9 cellular contexts compared by ENCODE assay signal in the genomic region with DNA sequence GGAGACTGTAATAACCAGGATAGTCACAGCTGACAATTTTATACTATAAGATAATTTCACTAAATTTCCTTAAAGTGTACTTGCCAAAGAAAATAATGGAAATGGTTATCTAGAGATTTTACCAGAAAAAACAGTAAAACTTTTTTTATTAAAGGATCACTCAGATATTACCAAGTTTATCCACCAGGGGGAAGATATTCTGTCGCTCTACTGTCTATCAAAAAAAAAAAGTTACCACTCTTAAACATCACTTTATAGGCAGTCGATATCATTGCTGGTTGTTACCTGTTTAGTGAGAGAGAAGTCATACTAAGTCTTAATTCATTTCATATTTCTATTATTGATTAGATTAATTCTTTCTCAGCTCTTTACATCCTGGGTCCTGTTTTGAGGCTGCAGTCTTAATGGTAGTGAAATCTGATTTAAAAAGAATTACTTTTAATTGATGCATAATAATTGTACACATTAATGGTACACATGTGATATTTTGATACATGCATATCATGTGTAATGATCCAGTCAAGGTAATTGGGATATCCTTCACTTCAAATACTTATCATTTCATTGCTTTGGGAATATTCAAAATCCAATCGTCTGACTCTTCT. TPM values are rescaled to one million over a fixed set of nuclear protein-coding genes. Genes with fewer than 3 reads are reported as not detected.
DNase-seq lines count a peak whose midpoint lies in the region; ATAC-seq and TF ChIP-seq lines count a peak whose summit lies in the region.
"Had no signal": no experiment of that assay in that cellular context is flagged by ENCODE, and none has a peak within 500 bp of the region (broad histone marks: within the 10 kb centered on the region; RNA-seq: fewer than 3 reads in every experiment).

No MANE protein-coding gene starts in this region.

- ATAC-seq in HCT116 (no peak), GM18870 (IDR thresholded peaks at IDR 0.05; ENCODE audit: unreplicated experiment) (no peak)

- DNase-seq in BJ (ENCODE audit: low read depth) = no peak
- no peak for DNase-seq in HCT116 (ENCODE audit: low read depth, low spot score)
- no peak for DNase-seq in kidney epithelial cell (ENCODE audit: low read depth)
- no peak for DNase-seq in activated naive CD4-positive, alpha-beta T cell treated with anti-CD3 and anti-CD28 coated beads, Interleukin-2, amount 50 U/mL, for 16 hours
- no peak for DNase-seq in activated CD8-positive, alpha-beta memory T cell treated with anti-CD3 and anti-CD28 coated beads for 24 hours
- no peak for DNase-seq in activated naive CD4-positive, alpha-beta T cell (lab: John Stamatoyannopoulos, UW)

- H3K4me3 ChIP-seq in BJ (ENCODE audit: low read depth, low read length) (no peak overlapping the region), HCT116 (replicated peaks in 1 of 2; ENCODE audit: low read depth in 1 of 2, low read length in 2 of 2) (no peak overlapping the region), kidney epithelial cell (ENCODE audit: low read depth, low read length) (no peak overlapping the region)
- H3K4me3 ChIP-seq: SK-N-MC had no signal

- H3K9me3 ChIP-seq in HCT116 (ENCODE audit: control insufficient read depth in 1 of 2, insufficient read depth in 1 of 2, low read depth in 1 of 2, low read length in 2 of 2) = no peaks in the 10 kb centered on the region

- no peak overlapping the region for H3K4me2 ChIP-seq in HCT116 (ENCODE audit: low read length)

- TF ChIP-seq CTCF in BJ (IDR thresholded peaks at IDR 0.05; ENCODE audit: insufficient read depth, low read depth, low read length) (peak; percentile 45), HCT116 (IDR thresholded peaks at IDR 0.05 in 2 of 3, conservative IDR thresholded peaks at IDR 0.05 in 1 of 3; ENCODE audit: borderline replicate concordance in 1 of 3, insufficient read depth in 1 of 3, low read depth in 2 of 3, low read length in 2 of 3) (peak; percentile 35 to 67 (median 39); a peak in 4 of 6 replicates), VCaP (conservative IDR thresholded peaks at IDR 0.05) (peak; percentile 75), kidney epithelial cell (IDR thresholded peaks at IDR 0.05; ENCODE audit: insufficient read depth, low read length, poor library complexity, severe bottlenecking) (peak; percentile 27)

- H3K9me2 ChIP-seq in HCT116 (ENCODE audit: insufficient read depth) = 0 out of 2 replicates have a peak, but pooled peaks cover 3% of the 10 kb centered on the region

- no peak for TF ChIP-seq POLR2A in HCT116 (IDR thresholded peaks at IDR 0.05; ENCODE audit: borderline replicate concordance, extremely low read depth, insufficient read depth, insufficient read length)

- POLR2A ChIA-PET in BJ (lab: Charles Lee) = no interaction called here
- POLR2A ChIA-PET in HCT116 (lab: Charles Lee) = no interaction called here

- CTCF ChIA-PET in BJ (lab: Yijun Ruan, JAX) (interaction anchor here (0.7 to 1.5 kb wide), 4 partner anchors 8 to 23 kb away, joined by 3 to 6 read pairs (median 4); no protein-coding TSS in a partner anchor), HCT116 (lab: Charles Lee) (no interaction called here)

- BruUV-seq in HCT116 (replicated peaks; lab: Mats Ljungman, UMichigan) = no TSS peak

- RAD21 ChIA-PET in HCT116 (lab: Charles Lee; ENCODE audit: low non-redundant PET in 1 of 2, low total read pairs in 2 of 2, uncharacterized antibody in 2 of 2, unreplicated experiment in 2 of 2) = no interaction called here

- H3K9ac ChIP-seq in HCT116 (ENCODE audit: low read length) = no peak overlapping the region

- peaks cover 38% of the 10 kb centered on the region for H3K79me2 ChIP-seq in HCT116 (ENCODE audit: insufficient read depth, low read length)

- intact Hi-C loops in HCT116 (cut with micrococcal nuclease) = loop anchor here (2.0 to 5.0 kb wide), 3 partner anchors 245 to 805 kb away; no protein-coding TSS in a partner anchor

- H3K27ac ChIP-seq in HCT116 (ENCODE audit: low read depth, low read length) (no peak overlapping the region), VCaP (no peak overlapping the region)
- H3K27ac ChIP-seq: SK-N-MC had no signal

- peak; percentile 37; the same call in 1 of the 2 replicates for TF ChIP-seq RAD21 in HCT116 (IDR thresholded peaks at IDR 0.05; ENCODE audit: low read depth)

- H3K4me1 ChIP-seq in HCT116 (ENCODE audit: control insufficient read depth in 1 of 2, insufficient read depth in 2 of 2, low read length in 2 of 2) = peaks cover 23 to 26% of the 10 kb centered on the region in 2 experiments

- H4K20me1 ChIP-seq in HCT116 (ENCODE audit: insufficient read depth) = no peaks in the 10 kb centered on the region

- H2AFZ ChIP-seq in HCT116 (ENCODE audit: low read depth, low read length, poor library complexity, severe bottlenecking) = no peak overlapping the region

- no peaks in the 10 kb centered on the region for H3K36me3 ChIP-seq in BJ (ENCODE audit: control insufficient read depth, insufficient read depth, low read length)
- no peaks in the 10 kb centered on the region for H3K36me3 ChIP-seq in HCT116 (ENCODE audit: control insufficient read depth in 1 of 2, insufficient read depth in 2 of 2, low read length in 2 of 2)
- H3K36me3 ChIP-seq in kidney epithelial cell (ENCODE audit: control insufficient read depth, insufficient read depth, low read length) = no peaks in the 10 kb centered on the region

- H3K27me3 ChIP-seq in BJ (ENCODE audit: control insufficient read depth, insufficient read depth, low read length) (no peaks in the 10 kb centered on the region), HCT116 (ENCODE audit: insufficient read depth, low read length) (no peaks in the 10 kb centered on the region), kidney epithelial cell (ENCODE audit: control insufficient read depth, insufficient read depth, low read length) (no peaks in the 10 kb centered on the region)

TF ChIP-seq in HCT116, 20 proteins besides CTCF, POLR2A, EP300 and RAD21:
- TF ChIP-seq TCF7L2 (IDR thresholded peaks at IDR 0.05; ENCODE audit: borderline replicate concordance, extremely low read depth, insufficient read depth, insufficient read length) (no peak), POLR2AphosphoS5 (IDR thresholded peaks at IDR 0.05; ENCODE audit: low read depth, low read length) (no peak), EZH2phosphoT487 (IDR thresholded peaks at IDR 0.05; ENCODE audit: borderline replicate concordance) (no peak)

RNA-seq across cellular contexts. Expression of gene L3MBTL3, which starts 18.9 kb away (rescaled TPM):
- polyA plus RNA-seq in BJ (2011; rRNA removed) = 6.8 and 7.6 TPM in 2 replicates
- 5.5 and 6.1 TPM in 2 replicates for polyA minus RNA-seq in BJ (2011; rRNA and poly(A)+ RNA removed)
- total RNA-seq in HCT116 (2021; ENCODE audit: unreplicated experiment) (31.5 TPM), kidney epithelial cell (9.5 and 10.3 TPM in 2 replicates)
- polyA plus RNA-seq in HCT116 (2012) = 11.8 and 14.6 TPM in 2 replicates
